1 cellular context compared by ENCODE assay signal in genomic region chr6:144581807-144582537, GRCh38.
A peak's percentile ranks its signal among the peaks of the same experiment; 100 is the strongest.
TF ChIP-seq lines count a peak whose summit lies in the region.

No MANE protein-coding gene starts in this region.

TF ChIP-seq in HepG2, 621 proteins besides CTCF, POLR2A, EP300 and RAD21 (continued from another document):
- TF ChIP-seq ZGPAT (CRISPR knock-in tag; IDR thresholded peaks at IDR 0.05): 0 out of 2 replicates have a peak, but pooled peaks have one; percentile 26
- 0 out of 2 replicates have a peak, but pooled peaks have one; percentile 37 for TF ChIP-seq KLF11 (CRISPR knock-in tag; IDR thresholded peaks at IDR 0.05)
